In the genomic region with DNA sequence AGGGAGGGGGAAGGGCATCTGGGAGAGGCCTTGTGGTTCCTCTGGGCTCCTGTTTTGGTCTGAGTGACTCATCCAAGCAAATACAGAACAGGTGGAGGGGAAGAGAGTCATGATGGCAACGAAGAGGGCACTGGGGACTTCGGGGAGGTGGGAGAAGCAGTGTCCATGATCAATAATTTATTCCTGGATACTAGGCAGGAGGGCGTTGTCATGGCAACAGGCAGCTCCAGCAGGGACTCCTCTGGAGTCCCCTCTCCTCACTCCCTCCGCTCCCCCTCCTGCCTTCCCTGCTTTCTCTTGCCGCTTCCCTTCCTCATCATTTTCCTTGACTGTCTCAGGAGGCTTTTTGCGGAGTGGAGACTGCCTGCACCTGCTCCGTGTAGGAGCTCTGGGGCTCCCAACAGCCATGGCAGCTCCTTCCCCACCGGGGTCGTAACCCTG, we compare ENCODE assay signal across 16 cellular contexts. TPM values are rescaled to one million over a fixed set of nuclear protein-coding genes. Genes with fewer than 3 reads are reported as not detected.
DNase-seq lines count a peak whose midpoint lies in the region; ATAC-seq and TF ChIP-seq lines count a peak whose summit lies in the region.
"Had no signal": no experiment of that assay in that cellular context is flagged by ENCODE, and none has a peak within 500 bp of the region (broad histone marks: within the 10 kb centered on the region; RNA-seq: fewer than 3 reads in every experiment).

No MANE protein-coding gene starts in this region.

- no peak for ATAC-seq in foreskin keratinocyte
- ATAC-seq: activated naive CD8-positive, alpha-beta T cell treated with anti-CD3 and anti-CD28 coated beads, Interleukin-2, amount 50 U/mL, for 24 hours; natural killer cell treated with Interleukin-12 subunit alpha and Interleukin-12 subunit beta and Interleukin-15 and Interleukin-18, amount 100 ng/mL, for 72 hours; sciatic nerve; stimulated activated effector memory CD8-positive, alpha-beta T cell treated with anti-CD3 and anti-CD28 coated beads, Interleukin-12 subunit alpha, Interleukin-12 subunit beta, amount 100 ng/mL, for 72 hours had no signal

- H3K4me1 ChIP-seq in foreskin keratinocyte: no peaks in the 10 kb centered on the region

- H3K27ac ChIP-seq in layer of hippocampus (ENCODE audit: low read depth, low read length): peak overlapping the region; percentile 16
- H3K27ac ChIP-seq in foreskin keratinocyte: no peak overlapping the region
- H3K27ac ChIP-seq: BLaER1 treated with 17β-estradiol and CSF1 and Interleukin-3, amounts not matched to agents 10 nM and 100 nM had no signal

- DNase-seq in DMS53 (lab: John Stamatoyannopoulos, UW): peak; percentile 99
- DNase-seq in NCI-H1092 treated with DMSO at 0.1 percent for 48 hours (lab: John Stamatoyannopoulos, UW): peak; percentile 29
- peak; percentile 91 for DNase-seq in SHP77 (lab: John Stamatoyannopoulos, UW)
- no peak for DNase-seq in ureter (ENCODE audit: low spot score)
- DNase-seq in amygdala (lab: John Stamatoyannopoulos, UW): no peak
- no peak for DNase-seq in foreskin keratinocyte
- no peak for DNase-seq in stimulated activated CD4-positive, alpha-beta T cell treated with anti-CD3 and anti-CD28 coated beads, Interleukin-15, amount 100 ng/mL, for 24 hours
- DNase-seq: activated CD8-positive, alpha-beta memory T cell treated with anti-CD3 and anti-CD28 coated beads, Interleukin-2, amount 50 U/mL, for 48 hours; activated naive CD8-positive, alpha-beta T cell treated with anti-CD3 and anti-CD28 coated beads, Interleukin-2, amount 50 U/mL, for 24 hours; NCI-H1105 treated with DMSO at 0.1 percent for 48 hours; stimulated activated CD4-positive, alpha-beta T cell treated with anti-CD3 and anti-CD28 coated beads, Interleukin-4, amount 100 ng/mL, for 4 hours had no signal

- H3K27me3 ChIP-seq in layer of hippocampus (ENCODE audit: control insufficient read depth, insufficient read depth, low read length) (no peaks in the 10 kb centered on the region), foreskin keratinocyte (peaks cover 31% of the 10 kb centered on the region)
- H3K27me3 ChIP-seq: BLaER1 treated with 17β-estradiol and CSF1 and Interleukin-3, amounts not matched to agents 10 nM and 100 nM had no signal

- TF ChIP-seq CTCF in foreskin keratinocyte (conservative IDR thresholded peaks at IDR 0.05): no peak

RNA-seq across cellular contexts. Expression of gene NFASC, which starts 12.3 kb away (rescaled TPM):
- total RNA-seq in ureter (52.3 TPM), foreskin keratinocyte (0.41 and 1.3 TPM in 2 replicates)
- 0.66 and 1.2 TPM in 2 replicates for polyA plus RNA-seq in foreskin keratinocyte

Comparison
In these comparisons a context has a peak if more than half of its experiments do, and no peak if none do; other contexts are left out.
1. DNase-seq: peak in DMS53 (single experiment), NCI-H1092 treated with DMSO at 0.1 percent for 48 hours (single experiment) and SHP77 (2 of 2); none in ureter (single experiment), amygdala (0 of 56), foreskin keratinocyte (0 of 2) and stimulated activated CD4-positive, alpha-beta T cell treated with anti-CD3 and anti-CD28 coated beads, Interleukin-15, amount 100 ng/mL, for 24 hours (single experiment).
2. RNA of gene NFASC, which starts 12.3 kb away (total RNA-seq): 52.3 TPM in ureter (single experiment); 0.41 to 1.3 TPM in foreskin keratinocyte; every median in the first group is over 10 times any median in the second.